In the genomic region with DNA sequence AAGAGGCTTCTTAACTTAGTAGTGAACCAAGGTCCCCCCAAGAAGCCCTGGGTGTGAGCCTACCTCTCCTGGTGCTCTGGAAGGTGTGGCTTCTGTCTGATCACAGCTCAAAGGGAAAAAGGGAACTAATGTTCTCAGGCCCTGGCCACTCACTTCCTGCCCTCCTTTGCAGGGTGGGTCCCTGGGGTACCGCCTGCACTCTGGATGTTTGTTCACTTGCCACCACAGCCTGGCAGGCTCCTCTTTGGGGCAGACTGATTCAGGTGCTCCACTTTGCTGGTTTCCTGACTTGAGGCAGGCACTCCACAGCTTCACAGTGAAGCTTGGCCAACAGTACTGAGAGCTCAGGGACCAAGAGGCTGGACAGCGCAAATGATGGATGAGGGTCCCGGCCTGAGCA, we compare ENCODE assay signal across 2 cellular contexts.
TF ChIP-seq lines count a peak whose summit lies in the region.

No MANE protein-coding gene starts in this region.

TF ChIP-seq in SK-N-SH, 30 proteins besides CTCF, POLR2A, EP300 and RAD21:
- TF ChIP-seq SIN3A (IDR thresholded peaks at IDR 0.05; ENCODE audit: borderline replicate concordance, low read depth, low read length) (no peak), SMC3 (IDR thresholded peaks at IDR 0.05; ENCODE audit: low read depth, low read length) (no peak)
- TF ChIP-seq, protein P1, sequence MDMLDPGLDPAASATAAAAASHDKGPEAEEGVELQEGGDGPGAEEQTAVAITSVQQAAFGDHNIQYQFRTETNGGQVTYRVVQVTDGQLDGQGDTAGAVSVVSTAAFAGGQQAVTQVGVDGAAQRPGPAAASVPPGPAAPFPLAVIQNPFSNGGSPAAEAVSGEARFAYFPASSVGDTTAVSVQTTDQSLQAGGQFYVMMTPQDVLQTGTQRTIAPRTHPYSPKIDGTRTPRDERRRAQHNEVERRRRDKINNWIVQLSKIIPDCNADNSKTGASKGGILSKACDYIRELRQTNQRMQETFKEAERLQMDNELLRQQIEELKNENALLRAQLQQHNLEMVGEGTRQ (IDR thresholded peaks at IDR 0.05; ENCODE audit: borderline replicate concordance, low read depth, low read length), result no peak
- TF ChIP-seq, protein P2, sequence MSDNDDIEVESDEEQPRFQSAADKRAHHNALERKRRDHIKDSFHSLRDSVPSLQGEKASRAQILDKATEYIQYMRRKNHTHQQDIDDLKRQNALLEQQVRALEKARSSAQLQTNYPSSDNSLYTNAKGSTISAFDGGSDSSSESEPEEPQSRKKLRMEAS (IDR thresholded peaks at IDR 0.05; ENCODE audit: low read depth), result no peak

TF ChIP-seq in SK-N-SH treated with all-trans-retinoic acid at 6 μM for 48 hours, 23 proteins besides CTCF, POLR2A, EP300 and RAD21:
- TF ChIP-seq ESRRG (CRISPR knock-in tag; IDR thresholded peaks at IDR 0.05) (no peak), ARNTL (CRISPR knock-in tag; IDR thresholded peaks at IDR 0.05; ENCODE audit: borderline replicate concordance, low read depth) (no peak), ZNF8 (CRISPR knock-in tag; IDR thresholded peaks at IDR 0.05) (no peak), CSDC2 (CRISPR knock-in tag; IDR thresholded peaks at IDR 0.05) (no peak), TOX (CRISPR knock-in tag; IDR thresholded peaks at IDR 0.05; ENCODE audit: borderline replicate concordance) (no peak), RARB (CRISPR knock-in tag; IDR thresholded peaks at IDR 0.05) (no peak), ZFP3 (CRISPR knock-in tag; IDR thresholded peaks at IDR 0.05) (no peak)
- TF ChIP-seq, protein P3, sequence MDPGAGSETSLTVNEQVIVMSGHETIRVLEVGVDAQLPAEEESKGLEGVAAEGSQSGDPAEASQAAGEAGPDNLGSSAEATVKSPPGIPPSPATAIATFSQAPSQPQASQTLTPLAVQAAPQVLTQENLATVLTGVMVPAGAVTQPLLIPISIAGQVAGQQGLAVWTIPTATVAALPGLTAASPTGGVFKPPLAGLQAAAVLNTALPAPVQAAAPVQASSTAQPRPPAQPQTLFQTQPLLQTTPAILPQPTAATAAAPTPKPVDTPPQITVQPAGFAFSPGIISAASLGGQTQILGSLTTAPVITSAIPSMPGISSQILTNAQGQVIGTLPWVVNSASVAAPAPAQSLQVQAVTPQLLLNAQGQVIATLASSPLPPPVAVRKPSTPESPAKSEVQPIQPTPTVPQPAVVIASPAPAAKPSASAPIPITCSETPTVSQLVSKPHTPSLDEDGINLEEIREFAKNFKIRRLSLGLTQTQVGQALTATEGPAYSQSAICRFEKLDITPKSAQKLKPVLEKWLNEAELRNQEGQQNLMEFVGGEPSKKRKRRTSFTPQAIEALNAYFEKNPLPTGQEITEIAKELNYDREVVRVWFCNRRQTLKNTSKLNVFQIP (CRISPR knock-in tag; IDR thresholded peaks at IDR 0.05; ENCODE audit: borderline replicate concordance, low read depth), result no peak
